In genomic region chr12:65896743-65897142, GRCh38 we compare ENCODE assay signal across 1 cellular context.
TF ChIP-seq lines count a peak whose summit lies in the region.

No MANE protein-coding gene starts in this region.

TF ChIP-seq in HepG2, 621 proteins besides CTCF, POLR2A, EP300 and RAD21 (continued from another document):
- TF ChIP-seq ZBTB2 (CRISPR knock-in tag; IDR thresholded peaks at IDR 0.05; ENCODE audit: low read depth): no peak
